ENCODE assay signal across 8 cellular contexts in the genomic region with DNA sequence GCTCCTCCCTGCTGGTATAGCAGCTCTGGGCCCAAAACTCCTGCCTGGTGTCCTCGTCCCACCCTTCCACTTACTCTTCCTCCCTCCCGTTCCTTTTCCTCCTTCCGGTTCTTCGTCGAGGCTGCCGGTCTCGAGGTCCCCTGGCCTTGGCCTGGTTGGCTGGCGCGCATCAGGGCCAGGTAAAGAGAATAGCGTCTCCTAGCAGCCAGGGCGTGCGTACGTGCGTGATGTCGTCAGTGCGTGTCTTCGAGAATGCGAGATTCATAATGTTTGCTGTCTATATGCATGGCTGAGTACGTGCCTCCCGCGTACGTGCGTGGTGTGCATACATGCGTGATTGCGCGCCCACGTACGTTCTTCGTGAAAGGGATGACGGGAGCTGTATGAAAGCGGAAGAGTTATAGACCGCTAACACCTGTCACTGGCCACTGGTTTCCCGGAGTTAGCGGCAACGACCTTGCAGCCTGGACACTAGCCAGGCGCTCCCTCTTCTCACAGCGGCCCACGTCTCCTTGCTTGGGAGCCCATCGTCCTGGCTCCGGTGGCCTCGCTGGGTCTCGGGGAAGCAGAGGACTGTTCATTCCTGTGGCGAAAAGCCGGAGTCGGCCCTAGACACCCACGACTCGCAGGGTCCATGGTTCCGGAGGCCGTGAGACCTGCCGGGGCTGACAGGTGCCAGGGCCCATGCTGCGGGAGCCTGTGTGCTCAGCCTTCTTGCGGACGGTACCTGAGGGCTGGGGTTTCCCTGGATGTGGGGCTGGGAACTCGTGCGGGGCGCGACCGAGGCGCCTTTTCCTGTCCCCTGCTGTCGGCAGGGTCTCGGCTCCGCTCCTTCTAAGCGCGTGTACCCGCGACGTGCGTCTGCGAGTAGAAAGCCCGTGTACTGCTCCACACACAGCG. TPM values are rescaled to one million over a fixed set of nuclear protein-coding genes. Genes with fewer than 3 reads are reported as not detected.
DNase-seq lines count a peak whose midpoint lies in the region; ATAC-seq and TF ChIP-seq lines count a peak whose summit lies in the region.

A gene (plus strand): TSS at position 392 of the 900 bp plus-strand sequence. CDS start 4,619 bp downstream, outside the sequence.

- ATAC-seq in GM18502 (IDR thresholded peaks at IDR 0.05; ENCODE audit: poor library complexity, unreplicated experiment) (peak; percentile 79), HG02970 (IDR thresholded peaks at IDR 0.05; ENCODE audit: low FRiP score, unreplicated experiment) (peak; percentile 69)

- peaks cover 6% of the 10 kb centered on the region for H3K36me3 Mint-ChIP-seq in T-helper 2 cell treated with Interferon-gamma antibody and Interleukin-4, amounts not matched to agents 5 μg/mL and 100 μg/mL, for 36 hours (ENCODE audit: low read depth)

- peak within 1 kb of the TSS; percentile 100 for H3K4me3 Mint-ChIP-seq in T-helper 2 cell treated with Interferon-gamma antibody and Interleukin-4, amounts not matched to agents 5 μg/mL and 100 μg/mL, for 36 hours

- no peak for TF ChIP-seq CTCF in ascending aorta (IDR thresholded peaks at IDR 0.05)

- intact Hi-C loops in ascending aorta (cut with DNase I), result loop anchor here (2.0 kb wide), 1 partner anchor 36 kb away; a partner anchor contains a TSS

- peak within 1 kb of the TSS; percentile 100 for H3K27ac Mint-ChIP-seq in T-helper 2 cell treated with Interferon-gamma antibody and Interleukin-4, amounts not matched to agents 5 μg/mL and 100 μg/mL, for 36 hours

- no peaks in the 10 kb centered on the region for H3K9me3 Mint-ChIP-seq in T-helper 2 cell treated with Interferon-gamma antibody and Interleukin-4, amounts not matched to agents 5 μg/mL and 100 μg/mL, for 36 hours

- DNase-seq in NCI-H1930 (lab: John Stamatoyannopoulos, UW) (peak; percentile 86 to 92), ascending aorta (ENCODE audit: low spot score in 2 of 2) (peak; percentile 79 to 93), hepatic stellate cell (ENCODE audit: low spot score) (peak; percentile 56), retina (peak; percentile 89), 8988T (no peak)
- DNase-seq in T-helper 2 cell treated with Interferon-gamma antibody and Interleukin-4, amounts not matched to agents 5 μg/mL and 100 μg/mL, for 36 hours (ENCODE audit: low spot score), result peak; percentile 80

- no peaks in the 10 kb centered on the region for H3K27me3 ChIP-seq in ascending aorta

- H3K9me3 ChIP-seq in ascending aorta, result no peaks in the 10 kb centered on the region

- peaks cover 1% of the 10 kb centered on the region for H3K4me1 Mint-ChIP-seq in T-helper 2 cell treated with Interferon-gamma antibody and Interleukin-4, amounts not matched to agents 5 μg/mL and 100 μg/mL, for 36 hours (ENCODE audit: low read depth)

- peak within 1 kb of the TSS; percentile 85 to 87 for H3K27ac ChIP-seq in ascending aorta

- H3K27me3 Mint-ChIP-seq in T-helper 2 cell treated with Interferon-gamma antibody and Interleukin-4, amounts not matched to agents 5 μg/mL and 100 μg/mL, for 36 hours (ENCODE audit: low read depth), result no peaks in the 10 kb centered on the region

- no peaks in the 10 kb centered on the region for H3K4me1 ChIP-seq in ascending aorta

- peak within 1 kb of the TSS; percentile 62 to 74 for H3K4me3 ChIP-seq in ascending aorta

- H3K36me3 ChIP-seq in ascending aorta, result no peaks in the 10 kb centered on the region

RNA-seq across cellular contexts. Expression of the gene that starts here (rescaled TPM):
- total RNA-seq in ascending aorta, result 5.6 TPM
